ENCODE assay signal across 8 cellular contexts in the genomic region with DNA sequence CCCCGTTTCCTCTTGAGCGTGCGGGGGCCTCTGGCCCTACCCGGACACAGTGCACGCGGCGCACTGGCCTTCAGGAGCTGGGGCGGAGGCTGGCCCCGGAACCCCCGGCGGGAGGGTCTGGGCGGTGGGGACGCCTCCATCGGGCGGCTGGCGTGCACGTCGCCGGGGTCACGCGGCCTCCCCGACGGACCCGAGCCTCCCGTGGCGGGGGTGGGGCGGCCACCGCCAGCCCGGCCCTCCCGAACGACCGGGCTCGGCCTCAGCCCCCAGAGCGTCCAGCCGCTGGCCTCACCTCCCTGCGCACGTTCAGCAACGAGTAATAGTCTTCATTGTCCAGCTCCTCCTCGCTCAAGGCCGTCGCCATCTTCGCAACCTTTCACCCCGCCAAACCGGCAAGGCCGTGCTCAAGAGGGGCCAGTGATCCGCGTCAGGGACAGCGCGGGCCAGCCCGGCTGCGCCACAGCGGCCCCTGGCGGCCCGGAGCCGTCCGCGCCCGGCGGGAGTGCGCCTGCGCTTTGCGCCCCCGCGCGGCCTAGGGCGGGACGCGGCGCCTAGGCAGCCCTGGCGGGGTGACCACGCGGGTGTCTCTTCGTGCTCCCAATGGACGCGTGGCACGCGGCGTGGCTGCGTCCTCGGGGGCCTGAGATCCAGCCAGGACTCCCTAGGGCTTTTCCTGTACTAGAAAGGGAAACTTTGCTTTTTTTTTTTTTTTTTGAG. TPM values are rescaled to one million over a fixed set of nuclear protein-coding genes. Genes with fewer than 3 reads are reported as not detected.
DNase-seq lines count a peak whose midpoint lies in the region; ATAC-seq, FAIRE-seq and TF ChIP-seq lines count a peak whose summit lies in the region.

Gene DNAJC11 (minus strand): TSS at position 380 of the 717 bp plus-strand sequence. CDS start 16 bp downstream, at position 364.

- H3K4me3 ChIP-seq in bronchial epithelial cell (ENCODE audit: low read depth, low read length) (peak within 1 kb of the TSS; percentile 65), spleen (peak within 1 kb of the TSS; percentile 100)

- TF ChIP-seq POLR2A in spleen (IDR thresholded peaks at IDR 0.05): peak in 1 of 3 donors; percentile 56

- CTCF ChIA-PET in WTC11 (lab: Charles Lee): interaction anchor here (0.6 to 1.5 kb wide), 32 partner anchors 10 to 829 kb away, joined by 3 to 10 read pairs (median 3); partner anchors contain the start of genes CAMTA1, NOL9 and TAS1R1

- H3K36me3 ChIP-seq in bronchial epithelial cell (ENCODE audit: control insufficient read depth, insufficient read depth, low read length) (no peaks in the 10 kb centered on the region), spleen (peaks cover 0 to 14% (median 0%) of the 10 kb centered on the region in 6 donors)

- DNase-seq in AG08395 (ENCODE audit: low spot score) (peak; percentile 97), NCI-H2196 treated with DMSO at 0.1 percent for 48 hours (lab: John Stamatoyannopoulos, UW; ENCODE audit: unreplicated experiment) (peak; percentile 65), WTC11 (ENCODE audit: low spot score) (peak; percentile 85), bronchial epithelial cell (ENCODE audit: low read depth) (peak; percentile 68), immature natural killer cell (peak; percentile 93), spleen (peak; percentile 98)

- H3K4me1 ChIP-seq in spleen: peaks cover 13 to 41% (median 28%) of the 10 kb centered on the region in 6 donors

- H3K36me3 Mint-ChIP-seq in WTC11 (no peaks in the 10 kb centered on the region), immature natural killer cell (no peaks in the 10 kb centered on the region)

- H3K4me1 Mint-ChIP-seq in WTC11 (peaks cover 25% of the 10 kb centered on the region), immature natural killer cell (peaks cover 18 to 42% of the 10 kb centered on the region in 2 donors)

- 0 to 1% (median 0%) methylated on average over 50 to 80 of the region's 80 CpGs for WGBS in spleen, 5 donors

- intact Hi-C loops in spleen (cut with DNase I; ENCODE audit: low total_unique reads): no loop called here

- peak within 1 kb of the TSS; percentile 80 to 94 (median 90) for H3K27ac ChIP-seq in spleen

- H3K27me3 ChIP-seq in bronchial epithelial cell (ENCODE audit: control insufficient read depth, insufficient read depth, low read length) (no peaks in the 10 kb centered on the region), spleen (replicated peaks in 1 of 7) (no peaks in the 10 kb centered on the region)

- no peaks in the 10 kb centered on the region for H3K9me3 ChIP-seq in spleen

- FAIRE-seq in bronchial epithelial cell (lab: Jason Lieb, UNC): no peak

- H3K27me3 Mint-ChIP-seq in WTC11 (ENCODE audit: low read depth) (peaks cover 4% of the 10 kb centered on the region; the same call in 1 of the 2 replicates), immature natural killer cell (ENCODE audit: low read depth in 3 of 3) (peaks cover 0 to 1% (median 0%) of the 10 kb centered on the region in 3 donors)

- ATAC-seq in GM18870 (IDR thresholded peaks at IDR 0.05; ENCODE audit: unreplicated experiment): peak; percentile 77
- peak; percentile 86 for ATAC-seq in HG03108 (IDR thresholded peaks at IDR 0.05; ENCODE audit: unreplicated experiment)
- ATAC-seq in WTC11: peak; percentile 94

- H3K4me3 Mint-ChIP-seq in WTC11: peak within 1 kb of the TSS; percentile 94
- peak within 1 kb of the TSS; percentile 90 to 97 (median 93) for H3K4me3 Mint-ChIP-seq in immature natural killer cell

- H3K9me3 Mint-ChIP-seq in WTC11 (no peaks in the 10 kb centered on the region), immature natural killer cell (no peaks in the 10 kb centered on the region)

- POLR2A ChIA-PET in WTC11 (lab: Charles Lee): interaction anchor here (1.0 kb wide), 1 partner anchor 15 kb away, joined by 3 read pairs; no protein-coding TSS in a partner anchor

- H3K27ac Mint-ChIP-seq in WTC11 (peak within 1 kb of the TSS; percentile 97), immature natural killer cell (peak within 1 kb of the TSS; percentile 83 to 95 (median 94))

- TF ChIP-seq CTCF in WTC11 (IDR thresholded peaks at IDR 0.05) (peak; percentile 85), bronchial epithelial cell (IDR thresholded peaks at IDR 0.05; ENCODE audit: insufficient read depth, low read length, severe bottlenecking) (peak; percentile 76), spleen (IDR thresholded peaks at IDR 0.05 in 8 of 11, conservative IDR thresholded peaks at IDR 0.05 in 3 of 11) (peak; percentile 47 to 100 (median 97))

TF ChIP-seq in WTC11, 78 proteins besides CTCF, POLR2A, EP300 and RAD21 (continues in another document):
- TF ChIP-seq PRRX2 (CRISPR knock-in tag; IDR thresholded peaks at IDR 0.05): peak; percentile 48; the same call in 1 of the 2 replicates
- no peak for TF ChIP-seq RORB (CRISPR knock-in tag; IDR thresholded peaks at IDR 0.05)
- 0 out of 2 replicates have a peak, but pooled peaks have one; percentile 51 for TF ChIP-seq ATF2 (CRISPR knock-in tag; IDR thresholded peaks at IDR 0.05; ENCODE audit: borderline replicate concordance, low read depth)
- TF ChIP-seq MAX (CRISPR knock-in tag; IDR thresholded peaks at IDR 0.05): peak; percentile 81
- TF ChIP-seq ZNF317 (CRISPR knock-in tag; IDR thresholded peaks at IDR 0.05; ENCODE audit: borderline replicate concordance, low read depth): peak; percentile 19; the same call in 1 of the 2 replicates
- TF ChIP-seq ZBTB43 (CRISPR knock-in tag; IDR thresholded peaks at IDR 0.05): peak; percentile 79; the same call in 1 of the 2 replicates
- peak; percentile 60; the same call in 1 of the 2 replicates for TF ChIP-seq E2F4 (CRISPR knock-in tag; IDR thresholded peaks at IDR 0.05; ENCODE audit: borderline replicate concordance, low read depth)
- TF ChIP-seq ERG (CRISPR knock-in tag; IDR thresholded peaks at IDR 0.05): no peak
- TF ChIP-seq, protein P1, sequence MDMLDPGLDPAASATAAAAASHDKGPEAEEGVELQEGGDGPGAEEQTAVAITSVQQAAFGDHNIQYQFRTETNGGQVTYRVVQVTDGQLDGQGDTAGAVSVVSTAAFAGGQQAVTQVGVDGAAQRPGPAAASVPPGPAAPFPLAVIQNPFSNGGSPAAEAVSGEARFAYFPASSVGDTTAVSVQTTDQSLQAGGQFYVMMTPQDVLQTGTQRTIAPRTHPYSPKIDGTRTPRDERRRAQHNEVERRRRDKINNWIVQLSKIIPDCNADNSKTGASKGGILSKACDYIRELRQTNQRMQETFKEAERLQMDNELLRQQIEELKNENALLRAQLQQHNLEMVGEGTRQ (CRISPR knock-in tag; IDR thresholded peaks at IDR 0.05): peak; percentile 67
- no peak for TF ChIP-seq NFATC4 (CRISPR knock-in tag; IDR thresholded peaks at IDR 0.05)
- TF ChIP-seq ZNF416 (CRISPR knock-in tag; IDR thresholded peaks at IDR 0.05): no peak; the same call in 1 of the 2 replicates
- no peak for TF ChIP-seq GRHL2 (CRISPR knock-in tag; IDR thresholded peaks at IDR 0.05; ENCODE audit: insufficient replicate concordance, severe bottlenecking)
- TF ChIP-seq ATF1 (CRISPR knock-in tag; IDR thresholded peaks at IDR 0.05): 0 out of 2 replicates have a peak, but pooled peaks have one; percentile 9
- no peak for TF ChIP-seq ELF4 (CRISPR knock-in tag; IDR thresholded peaks at IDR 0.05; ENCODE audit: low read depth)

RNA-seq across cellular contexts. Expression of gene DNAJC11, which starts in this region (rescaled TPM):
- 91.3 to 102 TPM (median 93.4 TPM) in 3 replicates for total RNA-seq in WTC11 (2021)
- total RNA-seq in bronchial epithelial cell: 17.9 and 31.1 TPM in 2 replicates
- polyA plus RNA-seq in immature natural killer cell: 10 to 100 TPM in 2 of 3 donors, 1 to 10 TPM in 1; 9.6 to 22.6 (median 13.5) TPM
- total RNA-seq in spleen: 10 to 100 TPM; 40.8 to 66.9 (median 58.0) TPM
- polyA plus RNA-seq in spleen: 10 to 100 TPM; 13.3 to 31.1 (median 27.9) TPM

Comparison
In these comparisons a context has a peak if more than half of its experiments do, and no peak if none do; other contexts are left out.
1. Peak in every context shown above with its lines: DNase-seq, ATAC-seq, H3K4me3 ChIP-seq and H3K27ac ChIP-seq.